11 cellular contexts compared by ENCODE assay signal in the genomic region with DNA sequence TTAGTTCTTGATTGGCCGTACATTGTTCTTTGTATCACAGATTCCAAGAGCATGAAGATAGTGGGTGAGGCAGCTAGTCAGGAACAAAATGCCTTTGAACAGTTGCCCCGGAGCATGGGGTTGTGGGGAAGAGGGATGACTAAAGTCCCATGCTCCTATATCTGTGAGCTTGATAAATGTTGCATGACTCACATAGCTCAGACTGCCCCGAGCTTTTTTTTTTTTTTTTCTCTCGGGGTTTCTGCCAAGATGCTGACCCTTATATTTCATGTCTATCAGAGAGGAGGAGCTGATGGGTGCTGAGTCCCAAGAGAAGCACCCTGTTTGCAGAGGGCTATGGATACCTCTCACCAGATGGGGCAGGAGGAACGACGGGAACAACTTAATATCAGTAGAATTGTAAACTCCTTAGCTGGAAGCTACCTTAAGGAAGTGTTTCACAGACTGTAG. TPM values are rescaled to one million over a fixed set of nuclear protein-coding genes. Genes with fewer than 3 reads are reported as not detected.
A peak's percentile ranks its signal among the peaks of the same experiment; 100 is the strongest.
DNase-seq lines count a peak whose midpoint lies in the region; ATAC-seq and TF ChIP-seq lines count a peak whose summit lies in the region.
"Had no signal": no experiment of that assay in that cellular context is flagged by ENCODE, and none has a peak within 500 bp of the region (broad histone marks: within the 10 kb centered on the region; RNA-seq: fewer than 3 reads in every experiment).

No MANE protein-coding gene starts in this region.

- H3K27me3 Mint-ChIP-seq in activated CD4-positive, alpha-beta T cell treated with anti-CD3 and anti-CD28 coated beads, Interleukin-2, amount 10 ng/mL, durations not matched to agents 24 days and 14 days = no peaks in the 10 kb centered on the region
- H3K27me3 Mint-ChIP-seq: activated CD4-positive, alpha-beta T cell treated with anti-CD3 and anti-CD28 coated beads, Interleukin-2, amount 10 ng/mL, durations not matched to agents 7 days and 5 days had no signal

- no peaks in the 10 kb centered on the region for H3K36me3 Mint-ChIP-seq in activated CD4-positive, alpha-beta T cell treated with anti-CD3 and anti-CD28 coated beads, Interleukin-2, amount 10 ng/mL, durations not matched to agents 24 days and 14 days (ENCODE audit: low read depth)

- H3K9me3 ChIP-seq in gastrocnemius medialis (no peaks in the 10 kb centered on the region), vagina (no peaks in the 10 kb centered on the region)
- H3K9me3 ChIP-seq: BLaER1 treated with 17β-estradiol and CSF1 and Interleukin-3, amounts not matched to agents 10 nM and 100 nM had no signal

- no peak overlapping the region for H3K27ac Mint-ChIP-seq in activated CD4-positive, alpha-beta T cell treated with anti-CD3 and anti-CD28 coated beads, Interleukin-2, amount 10 ng/mL, durations not matched to agents 24 days and 14 days
- H3K27ac Mint-ChIP-seq: activated CD4-positive, alpha-beta T cell treated with anti-CD3 and anti-CD28 coated beads, Interleukin-2, amount 10 ng/mL, durations not matched to agents 7 days and 5 days had no signal

- DNase-seq in A172 (ENCODE audit: low spot score) (peak; percentile 94), HT-29 (ENCODE audit: low spot score) (peak; percentile 32), astrocyte of the spinal cord (ENCODE audit: low read depth, low spot score) (peak; percentile 95), kidney glomerular epithelial cell (lab: John Stamatoyannopoulos, UW) (peak; percentile 95), gastrocnemius medialis (no peak), vagina (ENCODE audit: extremely low spot score in 2 of 2) (no peak), GOT3 (lab: John Stamatoyannopoulos, UW) (no peak)
- DNase-seq in activated CD4-positive, alpha-beta T cell treated with anti-CD3 and anti-CD28 coated beads, Interleukin-2, amount 10 ng/mL, durations not matched to agents 24 days and 14 days = no peak
- DNase-seq: activated CD4-positive, alpha-beta T cell treated with anti-CD3 and anti-CD28 coated beads, Interleukin-2, amount 10 ng/mL, durations not matched to agents 7 days and 5 days; NCI-H446 treated with DMSO at 0.1 percent for 48 hours had no signal

- H3K4me3 Mint-ChIP-seq in activated CD4-positive, alpha-beta T cell treated with anti-CD3 and anti-CD28 coated beads, Interleukin-2, amount 10 ng/mL, durations not matched to agents 24 days and 14 days = no peak overlapping the region
- H3K4me3 Mint-ChIP-seq: activated CD4-positive, alpha-beta T cell treated with anti-CD3 and anti-CD28 coated beads, Interleukin-2, amount 10 ng/mL, durations not matched to agents 7 days and 5 days had no signal

- H3K4me3 ChIP-seq in astrocyte of the spinal cord (ENCODE audit: low read depth, low read length) (no peak overlapping the region), gastrocnemius medialis (no peak overlapping the region), vagina (no peak overlapping the region)
- H3K4me3 ChIP-seq: BLaER1 treated with 17β-estradiol and CSF1 and Interleukin-3, amounts not matched to agents 10 nM and 100 nM had no signal

- H3K36me3 ChIP-seq in gastrocnemius medialis (no peaks in the 10 kb centered on the region), vagina (no peaks in the 10 kb centered on the region)

- H3K27ac ChIP-seq in gastrocnemius medialis (no peak overlapping the region), vagina (no peak overlapping the region)
- H3K27ac ChIP-seq: BLaER1 treated with 17β-estradiol and CSF1 and Interleukin-3, amounts not matched to agents 10 nM and 100 nM had no signal

- intact Hi-C loops in gastrocnemius medialis (cut with DNase I; ENCODE audit: low total_unique reads) (no loop called here), vagina (cut with DNase I) (no loop called here)
- intact Hi-C loops in activated CD4-positive, alpha-beta T cell treated with anti-CD3 and anti-CD28 coated beads, Interleukin-2, amount 10 ng/mL, durations not matched to agents 24 days and 14 days (cut with micrococcal nuclease) = no loop called here

- ATAC-seq in gastrocnemius medialis = no peak

- H3K4me1 Mint-ChIP-seq in activated CD4-positive, alpha-beta T cell treated with anti-CD3 and anti-CD28 coated beads, Interleukin-2, amount 10 ng/mL, durations not matched to agents 24 days and 14 days = peaks cover 1% of the 10 kb centered on the region

- TF ChIP-seq CTCF in astrocyte of the spinal cord (IDR thresholded peaks at IDR 0.05; ENCODE audit: low read depth, low read length) (no peak), gastrocnemius medialis (IDR thresholded peaks at IDR 0.05 in 4 of 5, conservative IDR thresholded peaks at IDR 0.05 in 1 of 5) (no peak), vagina (IDR thresholded peaks at IDR 0.05) (no peak)

- H3K4me1 ChIP-seq in gastrocnemius medialis (no peaks in the 10 kb centered on the region), vagina (peaks cover 14% of the 10 kb centered on the region)

- H3K27me3 ChIP-seq in gastrocnemius medialis (no peaks in the 10 kb centered on the region), vagina (no peaks in the 10 kb centered on the region)
- H3K27me3 ChIP-seq: BLaER1 treated with 17β-estradiol and CSF1 and Interleukin-3, amounts not matched to agents 10 nM and 100 nM had no signal

- in situ Hi-C loops in astrocyte of the spinal cord (cut with HindIII; ENCODE audit: low sequenced_read_pairs) = no loop called here
- in situ Hi-C loops in gastrocnemius medialis (cut with MboI; ENCODE audit: low sequenced_read_pairs in 4 of 4) = loop anchor here in 1 of 4 donors (25.0 kb wide), 1 partner anchor 529 kb away; no protein-coding TSS in a partner anchor

- no peak for TF ChIP-seq POLR2A in gastrocnemius medialis (IDR thresholded peaks at IDR 0.05)
- TF ChIP-seq POLR2A in vagina (IDR thresholded peaks at IDR 0.05) = no peak

- H3K9me3 Mint-ChIP-seq in activated CD4-positive, alpha-beta T cell treated with anti-CD3 and anti-CD28 coated beads, Interleukin-2, amount 10 ng/mL, durations not matched to agents 24 days and 14 days = no peaks in the 10 kb centered on the region
- H3K9me3 Mint-ChIP-seq: activated CD4-positive, alpha-beta T cell treated with anti-CD3 and anti-CD28 coated beads, Interleukin-2, amount 10 ng/mL, durations not matched to agents 7 days and 5 days had no signal

RNA-seq across cellular contexts. Expression of gene SRRM1, which starts 40.6 kb away (rescaled TPM):
- total RNA-seq in A172 (2014; rRNA removed; shearing (Covaris generic)) = 16.8 and 38.4 TPM in 2 replicates
- total RNA-seq in HT-29 (2014; rRNA removed; shearing (Covaris generic)) = 25.3 and 26.0 TPM in 2 replicates
- total RNA-seq in gastrocnemius medialis (10 to 100 TPM; 28.5 to 59.8 (median 40.2) TPM), vagina (93.1 TPM)
- 258 and 261 TPM in 2 replicates for total RNA-seq in activated CD4-positive, alpha-beta T cell treated with anti-CD3 and anti-CD28 coated beads, Interleukin-2, amount 10 ng/mL, durations not matched to agents 24 days and 14 days

Comparison
In these comparisons a context has a peak if more than half of its experiments do, and no peak if none do; other contexts are left out.
1. DNase-seq: peak in A172 (single experiment), HT-29 (single experiment), astrocyte of the spinal cord (single experiment) and kidney glomerular epithelial cell (single experiment); none in gastrocnemius medialis (0 of 2), vagina (0 of 2), activated CD4-positive, alpha-beta T cell treated with anti-CD3 and anti-CD28 coated beads, Interleukin-2, amount 10 ng/mL, durations not matched to agents 24 days and 14 days (single experiment) and GOT3 (single experiment).